ENCODE assay signal across 16 cellular contexts in the genomic region with DNA sequence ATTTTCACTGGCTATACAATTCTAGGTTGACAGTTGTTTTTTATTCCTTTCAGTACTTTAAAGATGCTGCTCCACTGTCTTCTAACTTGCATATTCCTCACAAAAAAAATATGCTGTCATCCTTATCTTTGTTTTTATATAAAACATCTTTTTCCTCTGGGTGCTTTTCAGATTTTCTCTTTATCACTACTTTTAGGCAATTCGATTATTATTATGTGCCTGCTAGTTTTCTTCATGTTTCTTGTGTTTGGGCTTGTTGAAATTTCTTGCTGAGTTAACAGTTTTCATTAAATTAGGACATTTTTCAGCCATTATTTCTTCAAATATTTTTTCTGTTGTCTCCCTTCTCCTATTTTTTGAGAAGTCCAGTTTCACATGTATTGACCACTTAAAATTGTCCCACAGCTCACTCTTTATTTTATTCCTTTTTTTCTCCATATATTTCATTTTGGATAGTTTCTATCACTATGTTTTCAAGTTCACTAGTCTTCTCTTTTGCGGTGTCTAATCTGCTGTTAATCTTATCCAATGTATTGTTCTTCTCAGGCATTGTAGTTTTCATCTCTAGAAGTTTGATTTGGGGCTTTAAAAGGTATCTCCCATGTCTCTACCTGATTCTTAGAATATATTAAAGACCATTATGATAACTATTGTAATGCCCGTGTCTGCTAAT.
DNase-seq lines count a peak whose midpoint lies in the region; ATAC-seq, FAIRE-seq and TF ChIP-seq lines count a peak whose summit lies in the region.
"Had no signal": no experiment of that assay in that cellular context is flagged by ENCODE, and none has a peak within 500 bp of the region (broad histone marks: within the 10 kb centered on the region; RNA-seq: fewer than 3 reads in every experiment).

No MANE protein-coding gene starts in this region.

- no peaks in the 10 kb centered on the region for H4K20me1 ChIP-seq in K562 (replicated peaks; ENCODE audit: control insufficient read depth, insufficient read depth, low read length)
- H4K20me1 ChIP-seq: BLaER1 treated with 17β-estradiol and CSF1 and Interleukin-3, amounts not matched to agents 10 nM and 100 nM had no signal

- BruUV-seq in K562 (replicated peaks; lab: Mats Ljungman, UMichigan) = no TSS peak

- TF ChIP-seq RAD21 in A549 (conservative IDR thresholded peaks at IDR 0.05 in 1 of 2, IDR thresholded peaks at IDR 0.05 in 1 of 2) = no peak
- TF ChIP-seq RAD21 in K562 (CRISPR knock-in tag; conservative IDR thresholded peaks at IDR 0.05 in 1 of 2, IDR thresholded peaks at IDR 0.05 in 1 of 2) = no peak

- CTCF ChIA-PET in A549 (lab: Yijun Ruan, JAX) = interaction anchor here (1.2 kb wide), 1 partner anchor 13 kb away, joined by 5 read pairs; no protein-coding TSS in a partner anchor
- CTCF ChIA-PET in K562 (lab: Yijun Ruan, JAX; ENCODE audit: low intra/inter-chr PET ratio) = no interaction called here

- 64% methylated on average over 3 of the region's 3 CpGs for WGBS in A549 (ENCODE audit: missing lambda C conversion rate)
- 2% methylated on average over 3 of the region's 3 CpGs for WGBS in K562 (ENCODE audit: insufficient coverage, low coverage, missing lambda C conversion rate)

- no peak for FAIRE-seq in A549 (lab: Jason Lieb, UNC)
- no peak for FAIRE-seq in K562 (lab: Jason Lieb, UNC)
- FAIRE-seq: GM12891 had no signal

- no peak overlapping the region for H3K9ac ChIP-seq in K562 (ENCODE audit: insufficient read depth in 1 of 2, low read depth in 2 of 2, low read length in 2 of 2)
- H3K9ac ChIP-seq: BLaER1 treated with 17β-estradiol and CSF1 and Interleukin-3, amounts not matched to agents 10 nM and 100 nM; KMS-11 had no signal

- H3K4me3 ChIP-seq in A549 = no peak overlapping the region
- no peak overlapping the region for H3K4me3 ChIP-seq in K562
- H3K4me3 ChIP-seq: BLaER1 treated with 17β-estradiol and CSF1 and Interleukin-3, amounts not matched to agents 10 nM and 100 nM; GM23338 had no signal

- TF ChIP-seq POLR2A in A549 (IDR thresholded peaks at IDR 0.05; ENCODE audit: low read length) (no peak), K562 (conservative IDR thresholded peaks at IDR 0.05) (no peak)

- TF ChIP-seq CTCF in A549 (IDR thresholded peaks at IDR 0.05) (no peak), K562 (IDR thresholded peaks at IDR 0.05 in 2 of 3, conservative IDR thresholded peaks at IDR 0.05 in 1 of 3; ENCODE audit: insufficient read depth in 2 of 3, low read depth in 1 of 3, low read length in 3 of 3) (no peak)

- no peaks in the 10 kb centered on the region for H3K36me3 ChIP-seq in K562 (ENCODE audit: control insufficient read depth, insufficient read depth, low read length)

- H3K4me2 ChIP-seq in A549 = no peak overlapping the region
- no peak overlapping the region for H3K4me2 ChIP-seq in K562 (ENCODE audit: insufficient read depth, low read length)
- H3K4me2 ChIP-seq: BLaER1 treated with 17β-estradiol and CSF1 and Interleukin-3, amounts not matched to agents 10 nM and 100 nM; GM23338; KMS-11 had no signal

- ATAC-seq in A549 = no peak
- ATAC-seq in K562 = no peak
- ATAC-seq in HG02623 (IDR thresholded peaks at IDR 0.05; ENCODE audit: unreplicated experiment) = no peak
- ATAC-seq: GM23338 had no signal

- H3K79me2 ChIP-seq in K562 (ENCODE audit: control insufficient read depth, insufficient read depth, low read length) = no peaks in the 10 kb centered on the region

- DNase-seq in DMS53 (lab: John Stamatoyannopoulos, UW) (peak; percentile 6), DMS53 treated with DMSO at 0.1 percent for 48 hours (lab: John Stamatoyannopoulos, UW; ENCODE audit: unreplicated experiment) (no peak), A549 (ENCODE audit: low read depth in 1 of 2, low spot score in 1 of 2) (no peak), OCI-M1 (lab: John Stamatoyannopoulos, UW) (peak; percentile 3), K562 (ENCODE audit: extremely low read depth in 1 of 4, low spot score in 3 of 4) (no peak), HPDE6-E6E7 (ENCODE audit: extremely low spot score) (no peak)
- DNase-seq in activated naive CD4-positive, alpha-beta T cell treated with anti-CD3 and anti-CD28 coated beads, Interleukin-2, amount 50 U/mL, for 16 hours = no peak
- DNase-seq: CD4-positive, CD25-positive, alpha-beta regulatory T cell; DMS79; H9 had no signal

- POLR2A ChIA-PET in A549 (lab: Yijun Ruan, JAX) (no interaction called here), K562 (lab: Yijun Ruan, JAX) (no interaction called here)

- H3K27ac ChIP-seq in A549 (no peak overlapping the region), K562 (ENCODE audit: extremely low read depth, low read depth, low read length) (no peak overlapping the region)
- H3K27ac ChIP-seq: 22Rv1; BLaER1 treated with 17β-estradiol and CSF1 and Interleukin-3, amounts not matched to agents 10 nM and 100 nM; KMS-11 had no signal

- intact Hi-C loops in K562 (cut with micrococcal nuclease) = no loop called here

- H3K9me3 ChIP-seq in A549 = peaks cover 26% of the 10 kb centered on the region
- H3K9me3 ChIP-seq in K562 (replicated peaks; ENCODE audit: control insufficient read depth, insufficient read depth, low read depth, low read length) = no peaks in the 10 kb centered on the region; the same call in 1 of the 2 replicates

- H3K27me3 ChIP-seq in K562 (ENCODE audit: control insufficient read depth in 2 of 2, insufficient read depth in 2 of 2, low read length in 2 of 2) = no peaks in the 10 kb centered on the region
- H3K27me3 ChIP-seq: BLaER1 treated with 17β-estradiol and CSF1 and Interleukin-3, amounts not matched to agents 10 nM and 100 nM had no signal

- H2AFZ ChIP-seq in K562 (ENCODE audit: low read depth, low read length) = no peak overlapping the region
- H2AFZ ChIP-seq: GM23338 had no signal

- in situ Hi-C loops in K562 (cut with MboI) = no loop called here

- TF ChIP-seq EP300 in A549 (IDR thresholded peaks at IDR 0.05) (no peak), K562 (IDR thresholded peaks at IDR 0.05; ENCODE audit: low read length) (no peak)

- no peaks in the 10 kb centered on the region for H3K9me1 ChIP-seq in K562 (ENCODE audit: control insufficient read depth, insufficient read depth, low read length)

- H3K4me1 ChIP-seq in A549 = peaks cover 2% of the 10 kb centered on the region; the same call in 2 of the 3 replicates
- H3K4me1 ChIP-seq in K562 (replicated peaks in 1 of 2; ENCODE audit: control insufficient read depth in 2 of 2, insufficient read depth in 2 of 2, low read length in 2 of 2) = no peaks in the 10 kb centered on the region

TF ChIP-seq in A549, 52 proteins besides CTCF, POLR2A, EP300 and RAD21:
- TF ChIP-seq CBX2 (IDR thresholded peaks at IDR 0.05; ENCODE audit: borderline replicate concordance, low read depth) = no peak
- peak; percentile 93 for TF ChIP-seq MAFK (IDR thresholded peaks at IDR 0.05; ENCODE audit: partially characterized antibody)
- 0 out of 2 replicates have a peak, but pooled peaks have one; percentile 29 for TF ChIP-seq HDAC2 (IDR thresholded peaks at IDR 0.05)

TF ChIP-seq in K562, 482 proteins besides CTCF, POLR2A, EP300 and RAD21 (continues in another document):
- TF ChIP-seq FOXK2 (conservative IDR thresholded peaks at IDR 0.05 in 1 of 2, IDR thresholded peaks at IDR 0.05 in 1 of 2; ENCODE audit: low read depth in 2 of 2) (no peak), MAFK (IDR thresholded peaks at IDR 0.05; ENCODE audit: low read length) (peak; percentile 41; the same call in 1 of the 2 replicates), NFRKB (IDR thresholded peaks at IDR 0.05; ENCODE audit: low read depth) (no peak), MAFG (tag; conservative IDR thresholded peaks at IDR 0.05) (peak; percentile 87), GTF2E2 (tag; IDR thresholded peaks at IDR 0.05) (no peak), C11orf30 (IDR thresholded peaks at IDR 0.05; ENCODE audit: low read depth) (peak; percentile 83), CBX5 (IDR thresholded peaks at IDR 0.05; ENCODE audit: borderline replicate concordance, low read depth) (0 out of 2 replicates have a peak, but pooled peaks have one; percentile 21), ZFP30 (CRISPR knock-in tag; IDR thresholded peaks at IDR 0.05; ENCODE audit: borderline replicate concordance) (peak; percentile 58; the same call in 1 of the 2 replicates), ZNF316 (IDR thresholded peaks at IDR 0.05) (peak; percentile 91), MAFF (IDR thresholded peaks at IDR 0.05; ENCODE audit: low read length) (peak; percentile 62; the same call in 1 of the 2 replicates), ZNF224 (CRISPR knock-in tag; IDR thresholded peaks at IDR 0.05) (no peak), SPI1 (IDR thresholded peaks at IDR 0.05; ENCODE audit: borderline replicate concordance, low read depth, low read length) (no peak), TRIM28 (IDR thresholded peaks at IDR 0.05) (peak; percentile 75)
- TF ChIP-seq, protein P1, sequence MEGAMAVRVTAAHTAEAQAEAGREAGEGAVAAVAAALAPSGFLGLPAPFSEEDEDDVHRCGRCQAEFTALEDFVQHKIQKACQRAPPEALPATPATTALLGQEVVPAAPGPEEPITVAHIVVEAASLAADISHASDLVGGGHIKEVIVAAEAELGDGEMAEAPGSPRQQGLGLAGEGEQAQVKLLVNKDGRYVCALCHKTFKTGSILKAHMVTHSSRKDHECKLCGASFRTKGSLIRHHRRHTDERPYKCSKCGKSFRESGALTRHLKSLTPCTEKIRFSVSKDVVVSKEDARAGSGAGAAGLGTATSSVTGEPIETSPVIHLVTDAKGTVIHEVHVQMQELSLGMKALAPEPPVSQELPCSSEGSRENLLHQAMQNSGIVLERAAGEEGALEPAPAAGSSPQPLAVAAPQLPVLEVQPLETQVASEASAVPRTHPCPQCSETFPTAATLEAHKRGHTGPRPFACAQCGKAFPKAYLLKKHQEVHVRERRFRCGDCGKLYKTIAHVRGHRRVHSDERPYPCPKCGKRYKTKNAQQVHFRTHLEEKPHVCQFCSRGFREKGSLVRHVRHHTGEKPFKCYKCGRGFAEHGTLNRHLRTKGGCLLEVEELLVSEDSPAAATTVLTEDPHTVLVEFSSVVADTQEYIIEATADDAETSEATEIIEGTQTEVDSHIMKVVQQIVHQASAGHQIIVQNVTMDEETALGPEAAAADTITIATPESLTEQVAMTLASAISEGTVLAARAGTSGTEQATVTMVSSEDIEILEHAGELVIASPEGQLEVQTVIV (CRISPR knock-in tag; IDR thresholded peaks at IDR 0.05; ENCODE audit: borderline replicate concordance) = no peak
- TF ChIP-seq, protein P2, sequence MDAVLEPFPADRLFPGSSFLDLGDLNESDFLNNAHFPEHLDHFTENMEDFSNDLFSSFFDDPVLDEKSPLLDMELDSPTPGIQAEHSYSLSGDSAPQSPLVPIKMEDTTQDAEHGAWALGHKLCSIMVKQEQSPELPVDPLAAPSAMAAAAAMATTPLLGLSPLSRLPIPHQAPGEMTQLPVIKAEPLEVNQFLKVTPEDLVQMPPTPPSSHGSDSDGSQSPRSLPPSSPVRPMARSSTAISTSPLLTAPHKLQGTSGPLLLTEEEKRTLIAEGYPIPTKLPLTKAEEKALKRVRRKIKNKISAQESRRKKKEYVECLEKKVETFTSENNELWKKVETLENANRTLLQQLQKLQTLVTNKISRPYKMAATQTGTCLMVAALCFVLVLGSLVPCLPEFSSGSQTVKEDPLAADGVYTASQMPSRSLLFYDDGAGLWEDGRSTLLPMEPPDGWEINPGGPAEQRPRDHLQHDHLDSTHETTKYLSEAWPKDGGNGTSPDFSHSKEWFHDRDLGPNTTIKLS (IDR thresholded peaks at IDR 0.05; ENCODE audit: borderline replicate concordance, low read depth) = no peak

Comparison
In these comparisons a context has a peak if more than half of its experiments do, and no peak if none do; other contexts are left out.
1. DNase-seq: peak in DMS53 (single experiment) and OCI-M1 (single experiment); none in DMS53 treated with DMSO at 0.1 percent for 48 hours (single experiment), A549 (0 of 2), K562 (0 of 4), HPDE6-E6E7 (single experiment) and activated naive CD4-positive, alpha-beta T cell treated with anti-CD3 and anti-CD28 coated beads, Interleukin-2, amount 50 U/mL, for 16 hours (single experiment).